In the genomic region with DNA sequence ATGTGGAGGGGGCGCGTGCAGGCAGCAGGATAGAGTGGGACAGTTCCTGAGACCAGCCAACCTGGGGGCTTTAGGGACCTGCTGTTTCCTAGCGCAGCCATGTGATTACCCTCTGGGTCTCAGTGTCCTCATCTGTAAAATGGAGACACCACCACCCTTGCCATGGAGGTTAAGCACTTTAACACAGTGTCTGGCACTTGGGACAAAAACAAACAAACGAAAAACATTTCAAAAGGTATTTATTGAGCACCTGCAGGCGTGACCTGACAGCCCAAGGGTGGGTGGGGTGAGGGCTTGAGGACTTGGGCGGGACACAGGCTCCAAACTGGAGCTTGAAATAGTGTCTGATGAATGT, we compare ENCODE assay signal across 2 cellular contexts.
TF ChIP-seq lines count a peak whose summit lies in the region.

No MANE protein-coding gene starts in this region.

TF ChIP-seq in HepG2, 621 proteins besides CTCF, POLR2A, EP300 and RAD21 (continues in another document):
- TF ChIP-seq ZNF652 (CRISPR knock-in tag; IDR thresholded peaks at IDR 0.05; ENCODE audit: borderline replicate concordance, low read depth) (no peak), ZNF629 (CRISPR knock-in tag; conservative IDR thresholded peaks at IDR 0.05) (peak; percentile 89), ASH2L (IDR thresholded peaks at IDR 0.05; ENCODE audit: insufficient read length, low read depth, low read length) (no peak), MYNN (CRISPR knock-in tag; IDR thresholded peaks at IDR 0.05; ENCODE audit: low read depth) (no peak), REST (IDR thresholded peaks at IDR 0.05; ENCODE audit: borderline replicate concordance in 1 of 2, low read depth in 1 of 2, low read length in 2 of 2) (no peak), ZNF318 (CRISPR knock-in tag; IDR thresholded peaks at IDR 0.05) (no peak), MXD4 (CRISPR knock-in tag; IDR thresholded peaks at IDR 0.05) (no peak), GATAD1 (CRISPR knock-in tag; IDR thresholded peaks at IDR 0.05) (no peak), HNRNPL (IDR thresholded peaks at IDR 0.05; ENCODE audit: low read depth, low read length) (no peak), ZNF619 (CRISPR knock-in tag; IDR thresholded peaks at IDR 0.05) (0 out of 2 replicates have a peak, but pooled peaks have one; percentile 6), ATRX (CRISPR knock-in tag; IDR thresholded peaks at IDR 0.05; ENCODE audit: borderline replicate concordance) (no peak)
- TF ChIP-seq, protein P1, sequence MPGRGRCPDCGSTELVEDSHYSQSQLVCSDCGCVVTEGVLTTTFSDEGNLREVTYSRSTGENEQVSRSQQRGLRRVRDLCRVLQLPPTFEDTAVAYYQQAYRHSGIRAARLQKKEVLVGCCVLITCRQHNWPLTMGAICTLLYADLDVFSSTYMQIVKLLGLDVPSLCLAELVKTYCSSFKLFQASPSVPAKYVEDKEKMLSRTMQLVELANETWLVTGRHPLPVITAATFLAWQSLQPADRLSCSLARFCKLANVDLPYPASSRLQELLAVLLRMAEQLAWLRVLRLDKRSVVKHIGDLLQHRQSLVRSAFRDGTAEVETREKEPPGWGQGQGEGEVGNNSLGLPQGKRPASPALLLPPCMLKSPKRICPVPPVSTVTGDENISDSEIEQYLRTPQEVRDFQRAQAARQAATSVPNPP (CRISPR knock-in tag; IDR thresholded peaks at IDR 0.05), result no peak

TF ChIP-seq in WTC11, 78 proteins besides CTCF, POLR2A, EP300 and RAD21:
- TF ChIP-seq, protein P2, sequence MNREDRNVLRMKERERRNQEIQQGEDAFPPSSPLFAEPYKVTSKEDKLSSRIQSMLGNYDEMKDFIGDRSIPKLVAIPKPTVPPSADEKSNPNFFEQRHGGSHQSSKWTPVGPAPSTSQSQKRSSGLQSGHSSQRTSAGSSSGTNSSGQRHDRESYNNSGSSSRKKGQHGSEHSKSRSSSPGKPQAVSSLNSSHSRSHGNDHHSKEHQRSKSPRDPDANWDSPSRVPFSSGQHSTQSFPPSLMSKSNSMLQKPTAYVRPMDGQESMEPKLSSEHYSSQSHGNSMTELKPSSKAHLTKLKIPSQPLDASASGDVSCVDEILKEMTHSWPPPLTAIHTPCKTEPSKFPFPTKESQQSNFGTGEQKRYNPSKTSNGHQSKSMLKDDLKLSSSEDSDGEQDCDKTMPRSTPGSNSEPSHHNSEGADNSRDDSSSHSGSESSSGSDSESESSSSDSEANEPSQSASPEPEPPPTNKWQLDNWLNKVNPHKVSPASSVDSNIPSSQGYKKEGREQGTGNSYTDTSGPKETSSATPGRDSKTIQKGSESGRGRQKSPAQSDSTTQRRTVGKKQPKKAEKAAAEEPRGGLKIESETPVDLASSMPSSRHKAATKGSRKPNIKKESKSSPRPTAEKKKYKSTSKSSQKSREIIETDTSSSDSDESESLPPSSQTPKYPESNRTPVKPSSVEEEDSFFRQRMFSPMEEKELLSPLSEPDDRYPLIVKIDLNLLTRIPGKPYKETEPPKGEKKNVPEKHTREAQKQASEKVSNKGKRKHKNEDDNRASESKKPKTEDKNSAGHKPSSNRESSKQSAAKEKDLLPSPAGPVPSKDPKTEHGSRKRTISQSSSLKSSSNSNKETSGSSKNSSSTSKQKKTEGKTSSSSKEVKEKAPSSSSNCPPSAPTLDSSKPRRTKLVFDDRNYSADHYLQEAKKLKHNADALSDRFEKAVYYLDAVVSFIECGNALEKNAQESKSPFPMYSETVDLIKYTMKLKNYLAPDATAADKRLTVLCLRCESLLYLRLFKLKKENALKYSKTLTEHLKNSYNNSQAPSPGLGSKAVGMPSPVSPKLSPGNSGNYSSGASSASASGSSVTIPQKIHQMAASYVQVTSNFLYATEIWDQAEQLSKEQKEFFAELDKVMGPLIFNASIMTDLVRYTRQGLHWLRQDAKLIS (CRISPR knock-in tag; IDR thresholded peaks at IDR 0.05; ENCODE audit: borderline replicate concordance), result no peak
- TF ChIP-seq ZNF121 (CRISPR knock-in tag; IDR thresholded peaks at IDR 0.05), result no peak
- TF ChIP-seq NR3C1 (CRISPR knock-in tag; conservative IDR thresholded peaks at IDR 0.05; ENCODE audit: low read depth), result no peak
- no peak for TF ChIP-seq TCF7 (CRISPR knock-in tag; IDR thresholded peaks at IDR 0.05; ENCODE audit: low read depth)
- TF ChIP-seq ZNF138 (CRISPR knock-in tag; conservative IDR thresholded peaks at IDR 0.05), result no peak
- no peak for TF ChIP-seq ZNF423 (CRISPR knock-in tag; IDR thresholded peaks at IDR 0.05)
- TF ChIP-seq ZNF396 (CRISPR knock-in tag; IDR thresholded peaks at IDR 0.05; ENCODE audit: borderline replicate concordance), result no peak
- TF ChIP-seq SOX15 (CRISPR knock-in tag; IDR thresholded peaks at IDR 0.05), result no peak
- TF ChIP-seq GRHL2 (CRISPR knock-in tag; IDR thresholded peaks at IDR 0.05; ENCODE audit: insufficient replicate concordance, severe bottlenecking), result no peak
- no peak for TF ChIP-seq ZNF232 (CRISPR knock-in tag; IDR thresholded peaks at IDR 0.05)
- TF ChIP-seq TEAD1 (CRISPR knock-in tag; IDR thresholded peaks at IDR 0.05), result no peak
- TF ChIP-seq ARID4B (CRISPR knock-in tag; IDR thresholded peaks at IDR 0.05; ENCODE audit: borderline replicate concordance), result no peak
- TF ChIP-seq ETV6 (CRISPR knock-in tag; IDR thresholded peaks at IDR 0.05), result no peak
- no peak for TF ChIP-seq ZNF317 (CRISPR knock-in tag; IDR thresholded peaks at IDR 0.05; ENCODE audit: borderline replicate concordance, low read depth)
- TF ChIP-seq JAZF1 (CRISPR knock-in tag; IDR thresholded peaks at IDR 0.05), result no peak
